ENCODE assay signal across 26 cellular contexts in the genomic region with DNA sequence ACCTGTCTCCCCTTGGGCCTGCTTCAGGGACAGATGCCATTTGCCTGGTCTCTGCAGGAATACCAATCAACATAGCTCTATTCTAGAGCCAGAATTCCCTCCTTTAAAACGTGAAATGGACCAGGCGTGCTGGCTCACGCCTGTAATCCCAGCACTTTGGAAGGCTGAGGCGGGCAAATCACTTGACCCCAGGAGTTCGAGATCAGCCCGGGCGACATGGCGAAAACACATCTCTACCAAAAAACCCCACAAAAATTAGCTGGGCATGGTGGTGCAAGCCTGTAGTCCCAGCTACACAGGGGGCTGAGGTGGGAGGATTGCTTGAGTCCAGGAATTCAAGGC.
DNase-seq lines count a peak whose midpoint lies in the region; ATAC-seq and TF ChIP-seq lines count a peak whose summit lies in the region.
"Had no signal": no experiment of that assay in that cellular context is flagged by ENCODE, and none has a peak within 500 bp of the region (broad histone marks: within the 10 kb centered on the region; RNA-seq: fewer than 3 reads in every experiment).

No MANE protein-coding gene starts in this region.

- no peaks in the 10 kb centered on the region for H3K27me3 Mint-ChIP-seq in naive thymus-derived CD4-positive, alpha-beta T cell
- H3K27me3 Mint-ChIP-seq: B cell had no signal

- H3K27ac ChIP-seq in left ventricle myocardium inferior (replicated peaks) = peak overlapping the region; percentile 20
- peak overlapping the region; percentile 37 for H3K27ac ChIP-seq in hepatocyte
- peak overlapping the region; percentile 96 for H3K27ac ChIP-seq in neuronal stem cell (replicated peaks; ENCODE audit: low read length)
- peak overlapping the region in 2 of 4 donors; percentile 81 to 84 for H3K27ac ChIP-seq in transverse colon
- H3K27ac ChIP-seq in naive thymus-derived CD4-positive, alpha-beta T cell (ENCODE audit: low read depth, low read length) = no peak overlapping the region
- H3K27ac ChIP-seq: 22Rv1, PC-9, SJCRH30 had no signal

- H2BK5ac ChIP-seq in neuronal stem cell (ENCODE audit: low read length) = peak overlapping the region; percentile 31

- DNase-seq in left ventricle myocardium inferior (no peak), left cardiac atrium (no peak), hepatocyte (ENCODE audit: low spot score) (no peak), neuronal stem cell (ENCODE audit: low spot score) (no peak), ecto neural progenitor cell (ENCODE audit: low spot score) (no peak), transverse colon (no peak), T-helper 1 cell (no peak)
- DNase-seq in naive thymus-derived CD4-positive, alpha-beta T cell = no peak
- DNase-seq: CD8-positive, alpha-beta T cell; DMS 273 treated with DMSO at 0.1 percent for 48 hours; DMS79; EL; GDM1; H7; IMR-90; KG1; MG63; NCI-H1694; NCI-H2029 treated with DMSO at 0.1 percent for 48 hours; NCI-H2227 treated with DMSO at 0.1 percent for 48 hours; NCI-H526 treated with DMSO at 0.1 percent for 48 hours; PC-9; SJCRH30 had no signal

- H2AFZ ChIP-seq in hepatocyte (no peak overlapping the region), neuronal stem cell (ENCODE audit: low read length) (peak overlapping the region; percentile 5)
- H2AFZ ChIP-seq: PC-9 had no signal

- TF ChIP-seq EP300 in transverse colon (IDR thresholded peaks at IDR 0.05; ENCODE audit: low read depth) = no peak

- H3K4me2 ChIP-seq in hepatocyte = no peak overlapping the region
- H3K4me2 ChIP-seq in neuronal stem cell (ENCODE audit: insufficient read depth, low read length, poor library complexity, severe bottlenecking) = no peak overlapping the region
- H3K4me2 ChIP-seq: PC-9 had no signal

- ATAC-seq in left cardiac atrium = no peak
- ATAC-seq in naive thymus-derived CD4-positive, alpha-beta T cell = no peak
- ATAC-seq: CD8-positive, alpha-beta T cell; GM12878 had no signal

- H3K36me3 ChIP-seq in left ventricle myocardium inferior = peaks cover 7% of the 10 kb centered on the region
- no peaks in the 10 kb centered on the region for H3K36me3 ChIP-seq in hepatocyte (replicated peaks; ENCODE audit: insufficient read depth, low read depth)
- no peaks in the 10 kb centered on the region for H3K36me3 ChIP-seq in neuronal stem cell (replicated peaks in 1 of 2; ENCODE audit: control insufficient read depth in 2 of 2, insufficient read depth in 2 of 2, low read length in 2 of 2)
- H3K36me3 ChIP-seq in transverse colon = peaks cover 0 to 4% (median 0%) of the 10 kb centered on the region in 4 donors
- peaks cover 0 to 4% (median 0%) of the 10 kb centered on the region in 3 experiments for H3K36me3 ChIP-seq in naive thymus-derived CD4-positive, alpha-beta T cell (ENCODE audit: control insufficient read depth in 2 of 3, insufficient read depth in 3 of 3, low read length in 3 of 3)
- H3K36me3 ChIP-seq: MG63, SJCRH30 had no signal

- peak overlapping the region; percentile 31 for H4K91ac ChIP-seq in neuronal stem cell (ENCODE audit: low read depth, low read length, poor library complexity)

- no peak overlapping the region for H3K27ac Mint-ChIP-seq in naive thymus-derived CD4-positive, alpha-beta T cell
- H3K27ac Mint-ChIP-seq: B cell; CD8-positive, alpha-beta T cell had no signal

- no peak for TF ChIP-seq POLR2A in transverse colon (IDR thresholded peaks at IDR 0.05)

- H3K9ac ChIP-seq in neuronal stem cell (ENCODE audit: low read depth, low read length, poor library complexity) = no peak overlapping the region

- H3K14ac ChIP-seq in neuronal stem cell (ENCODE audit: low read length) = no peak overlapping the region

- H2BK120ac ChIP-seq in neuronal stem cell (ENCODE audit: low read depth, low read length) = no peak overlapping the region

- H3K4me1 ChIP-seq in left ventricle myocardium inferior = peaks cover 27% of the 10 kb centered on the region
- peaks cover 26% of the 10 kb centered on the region for H3K4me1 ChIP-seq in hepatocyte (ENCODE audit: insufficient read depth)
- peaks cover 47 to 59% of the 10 kb centered on the region in 2 donors for H3K4me1 ChIP-seq in neuronal stem cell (ENCODE audit: control insufficient read depth in 2 of 2, insufficient read depth in 1 of 2, low read depth in 1 of 2, low read length in 2 of 2)
- H3K4me1 ChIP-seq in transverse colon = peaks cover 16 to 42% (median 28%) of the 10 kb centered on the region in 4 donors
- H3K4me1 ChIP-seq in naive thymus-derived CD4-positive, alpha-beta T cell (ENCODE audit: control insufficient read depth in 2 of 2, insufficient read depth in 2 of 2, low read length in 2 of 2) = no peaks in the 10 kb centered on the region
- H3K4me1 ChIP-seq: SJCRH30 had no signal

- H3K4ac ChIP-seq in neuronal stem cell (ENCODE audit: low read length) = peak overlapping the region; percentile 86

- no peak overlapping the region for H2BK12ac ChIP-seq in neuronal stem cell (ENCODE audit: low read length)

- H2AK5ac ChIP-seq in neuronal stem cell (ENCODE audit: low read depth, low read length) = peak overlapping the region; percentile 34

- intact Hi-C loops in left ventricle myocardium inferior (cut with micrococcal nuclease) = no loop called here
- intact Hi-C loops in left cardiac atrium (cut with DNase I) = loop anchor here in 1 of 2 donors (10.0 kb wide), 1 partner anchor 64 kb away; no protein-coding TSS in a partner anchor
- intact Hi-C loops in transverse colon (cut with DNase I; ENCODE audit: low total_unique reads) = no loop called here
- intact Hi-C loops in naive thymus-derived CD4-positive, alpha-beta T cell (cut with micrococcal nuclease) = no loop called here

- H3K4me1 Mint-ChIP-seq in naive thymus-derived CD4-positive, alpha-beta T cell = no peaks in the 10 kb centered on the region
- H3K4me1 Mint-ChIP-seq: B cell had no signal

- H3K36me3 Mint-ChIP-seq in naive thymus-derived CD4-positive, alpha-beta T cell = peaks cover 0 to 34% (median 31%) of the 10 kb centered on the region in 5 donors

- no peaks in the 10 kb centered on the region for H3K27me3 ChIP-seq in left ventricle myocardium inferior (ENCODE audit: low read depth)
- H3K27me3 ChIP-seq in hepatocyte = no peaks in the 10 kb centered on the region
- H3K27me3 ChIP-seq in neuronal stem cell (ENCODE audit: control insufficient read depth in 3 of 3, insufficient read depth in 3 of 3, low read depth in 1 of 3, low read length in 3 of 3) = no peaks in the 10 kb centered on the region
- no peaks in the 10 kb centered on the region for H3K27me3 ChIP-seq in transverse colon
- H3K27me3 ChIP-seq in naive thymus-derived CD4-positive, alpha-beta T cell (ENCODE audit: control insufficient read depth in 2 of 2, insufficient read depth in 2 of 2, low read length in 2 of 2) = no peaks in the 10 kb centered on the region
- H3K27me3 ChIP-seq: MG63, SJCRH30 had no signal

- no peak overlapping the region for H2BK15ac ChIP-seq in neuronal stem cell (ENCODE audit: low read length)

- no peak overlapping the region for H4K8ac ChIP-seq in neuronal stem cell (ENCODE audit: low read depth, low read length)

- WGBS in hepatocyte (ENCODE audit: low lambda C conversion rate, missing lambda C conversion rate) = 87% methylated on average over 8 of the region's 8 CpGs
- no CpG with 5 or more reads among the region's 8 CpGs for WGBS in neuronal stem cell (ENCODE audit: extremely low coverage in 2 of 2, insufficient read length in 2 of 2, insufficient replicate concordance in 1 of 2), 2 donors
- 89% methylated on average over 8 of the region's 8 CpGs; no CpG with 5 or more reads in 1 of the 2 donors for WGBS in transverse colon (ENCODE audit: low coverage in 1 of 2), 2 donors

- H4K20me1 ChIP-seq in hepatocyte (ENCODE audit: insufficient read depth, poor library complexity, severe bottlenecking) = no peaks in the 10 kb centered on the region

- H3K9me2 ChIP-seq in hepatocyte (replicated peaks; ENCODE audit: insufficient read depth) = no peaks in the 10 kb centered on the region

- POLR2A ChIA-PET in naive thymus-derived CD4-positive, alpha-beta T cell (lab: Charles Lee) = interaction anchor here (0.5 kb wide), 1 partner anchor 855 kb away, joined by 3 read pairs; no protein-coding TSS in a partner anchor

- H3K23ac ChIP-seq in neuronal stem cell (ENCODE audit: low read depth, low read length, poor library complexity) = no peak overlapping the region

- TF ChIP-seq CTCF in left ventricle myocardium inferior (IDR thresholded peaks at IDR 0.05; ENCODE audit: borderline replicate concordance) = no peak
- no peak for TF ChIP-seq CTCF in hepatocyte (IDR thresholded peaks at IDR 0.05; ENCODE audit: poor library complexity)
- no peak for TF ChIP-seq CTCF in transverse colon (IDR thresholded peaks at IDR 0.05)

- H3K9me3 ChIP-seq in left ventricle myocardium inferior (replicated peaks) (no peaks in the 10 kb centered on the region), hepatocyte (ENCODE audit: low read depth) (no peaks in the 10 kb centered on the region), neuronal stem cell (replicated peaks in 1 of 2; ENCODE audit: control insufficient read depth in 2 of 2, insufficient read depth in 1 of 2, low read depth in 1 of 2, low read length in 2 of 2) (peaks cover 0 to 3% of the 10 kb centered on the region in 2 donors), transverse colon (no peaks in the 10 kb centered on the region)
- no peaks in the 10 kb centered on the region for H3K9me3 ChIP-seq in naive thymus-derived CD4-positive, alpha-beta T cell (ENCODE audit: control insufficient read depth in 2 of 3, low read length in 3 of 3)
- H3K9me3 ChIP-seq: MG63, SJCRH30 had no signal

- CTCF ChIA-PET in naive thymus-derived CD4-positive, alpha-beta T cell (lab: Charles Lee) = no interaction called here

- peak overlapping the region; percentile 92 for H3K18ac ChIP-seq in neuronal stem cell (ENCODE audit: low read length)

- no peaks in the 10 kb centered on the region for H3K79me1 ChIP-seq in neuronal stem cell (ENCODE audit: low read depth, low read length)

- in situ Hi-C loops in transverse colon (cut with MboI; ENCODE audit: low pct_ligation_motif_present in 1 of 4, low pct_unique_long_range_greater_than_20kb in 1 of 4, low sequenced_read_pairs in 3 of 4) = no loop called here

- H3K4me3 ChIP-seq in left ventricle myocardium inferior (no peak overlapping the region), hepatocyte (no peak overlapping the region), neuronal stem cell (ENCODE audit: low read length in 2 of 2) (no peak overlapping the region), transverse colon (no peak overlapping the region)
- no peak overlapping the region for H3K4me3 ChIP-seq in naive thymus-derived CD4-positive, alpha-beta T cell (ENCODE audit: low read length)
- H3K4me3 ChIP-seq: GM12878, MG63, PC-9, SJCRH30 had no signal

- H3K9me3 Mint-ChIP-seq in naive thymus-derived CD4-positive, alpha-beta T cell = no peaks in the 10 kb centered on the region
- H3K9me3 Mint-ChIP-seq: CD8-positive, alpha-beta T cell had no signal

- no peak overlapping the region for H3K4me3 Mint-ChIP-seq in naive thymus-derived CD4-positive, alpha-beta T cell
- H3K4me3 Mint-ChIP-seq: B cell; CD8-positive, alpha-beta T cell had no signal

- no peaks in the 10 kb centered on the region for H3K79me2 ChIP-seq in hepatocyte
